Comparison of ENCODE assay signal across 13 cellular contexts in the genomic region with DNA sequence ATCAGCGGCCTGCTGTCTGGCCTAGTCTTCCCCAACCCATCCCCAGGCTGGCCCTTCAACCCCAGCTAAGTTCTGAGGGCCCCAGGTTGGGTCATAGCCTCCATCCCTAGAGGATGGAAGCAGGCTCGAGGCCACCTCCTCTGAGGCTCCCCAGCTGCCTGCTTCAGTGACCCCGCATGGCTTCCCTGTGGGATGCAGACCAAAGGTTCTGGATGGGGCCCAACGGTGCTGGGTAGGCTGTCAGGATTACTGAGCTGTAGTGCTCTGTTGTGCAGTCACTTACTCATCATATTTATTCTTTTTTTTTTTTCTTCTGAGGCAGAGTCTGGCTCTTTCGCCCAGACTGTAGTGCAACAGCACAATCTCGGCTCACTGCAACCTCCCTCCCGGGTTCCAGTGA.
DNase-seq lines count a peak whose midpoint lies in the region; ATAC-seq, FAIRE-seq and TF ChIP-seq lines count a peak whose summit lies in the region.
"Had no signal": no experiment of that assay in that cellular context is flagged by ENCODE, and none has a peak within 500 bp of the region (broad histone marks: within the 10 kb centered on the region; RNA-seq: fewer than 3 reads in every experiment).

No MANE protein-coding gene starts in this region.

- FAIRE-seq in pancreas (lab: Jason Lieb, UNC), result no peak

- ATAC-seq in body of pancreas, result peak; percentile 27
- peak in 7 of 8 donors; percentile 21 to 58 (median 31) for ATAC-seq in heart right ventricle
- ATAC-seq in pancreas, result peak in 3 of 4 donors; percentile 28 to 39 (median 31)
- ATAC-seq in HG02970 (IDR thresholded peaks at IDR 0.05; ENCODE audit: low FRiP score, unreplicated experiment), result no peak
- ATAC-seq: activated naive CD4-positive, alpha-beta T cell treated with anti-CD3 and anti-CD28 coated beads, Interleukin-2, amount 50 U/mL, for 72 hours had no signal

- no peak overlapping the region for H3K4me3 ChIP-seq in body of pancreas
- H3K4me3 ChIP-seq in heart right ventricle, result no peak overlapping the region
- H3K4me3 ChIP-seq in pancreas, result no peak overlapping the region
- H3K4me3 ChIP-seq in SJCRH30, result no peak overlapping the region
- H3K4me3 ChIP-seq: BLaER1, SK-N-MC had no signal

- 72 to 78% methylated on average over 7 of the region's 7 CpGs for WGBS in body of pancreas, 2 donors
- 58 to 62% methylated on average over 7 of the region's 7 CpGs for WGBS in heart right ventricle, 2 donors
- WGBS in pancreas, 2 donors, result 85 to 91% methylated on average over 7 of the region's 7 CpGs

- H3K27me3 ChIP-seq in body of pancreas (no peaks in the 10 kb centered on the region), heart right ventricle (no peaks in the 10 kb centered on the region), pancreas (no peaks in the 10 kb centered on the region), SJCRH30 (no peaks in the 10 kb centered on the region)
- H3K27me3 ChIP-seq: BLaER1 had no signal

- H3K4me1 ChIP-seq in body of pancreas, result no peaks in the 10 kb centered on the region
- peaks cover 13 to 35% (median 31%) of the 10 kb centered on the region in 9 donors for H3K4me1 ChIP-seq in heart right ventricle
- H3K4me1 ChIP-seq in pancreas, result no peaks in the 10 kb centered on the region
- peaks cover 39% of the 10 kb centered on the region for H3K4me1 ChIP-seq in SJCRH30

- intact Hi-C loops in body of pancreas (cut with DNase I) (no loop called here), heart right ventricle (cut with DNase I) (no loop called here), pancreas (cut with DNase I) (no loop called here)

- DNase-seq in GM03348 (ENCODE audit: low spot score) (peak; percentile 65), body of pancreas (peak in 1 of 4 donors; percentile 33), heart right ventricle (peak in 1 of 2 donors; percentile 63), pancreas (no peak), SJCRH30 (no peak), NCI-H187 (lab: John Stamatoyannopoulos, UW) (no peak)
- no peak for DNase-seq in activated effector memory CD4-positive, alpha-beta T cell treated with Interleukin-2 at 50 U/mL for 16 hours
- DNase-seq: MM.1S; stimulated activated CD4-positive, alpha-beta T cell treated with anti-CD3 and anti-CD28 coated beads, Interleukin-2, amount 100 ng/mL, for 48 hours had no signal

- H3K9me3 ChIP-seq in body of pancreas (no peaks in the 10 kb centered on the region), heart right ventricle (no peaks in the 10 kb centered on the region), pancreas (no peaks in the 10 kb centered on the region), SJCRH30 (replicated peaks) (no peaks in the 10 kb centered on the region)
- H3K9me3 ChIP-seq: BLaER1 had no signal

- TF ChIP-seq CTCF in body of pancreas (IDR thresholded peaks at IDR 0.05) (no peak), heart right ventricle (IDR thresholded peaks at IDR 0.05) (no peak), pancreas (IDR thresholded peaks at IDR 0.05) (no peak)

- no peaks in the 10 kb centered on the region for H3K36me3 ChIP-seq in body of pancreas (replicated peaks in 1 of 2; ENCODE audit: insufficient read depth in 1 of 2, low read depth in 2 of 2)
- H3K36me3 ChIP-seq in heart right ventricle, result no peaks in the 10 kb centered on the region
- H3K36me3 ChIP-seq in pancreas, result no peaks in the 10 kb centered on the region
- no peaks in the 10 kb centered on the region for H3K36me3 ChIP-seq in SJCRH30
- H3K36me3 ChIP-seq: BLaER1 had no signal

- no peak for TF ChIP-seq POLR2A in body of pancreas (IDR thresholded peaks at IDR 0.05)

- H3K27ac ChIP-seq in body of pancreas, result no peak overlapping the region
- peak overlapping the region in 7 of 10 donors; percentile 1 to 73 (median 37) for H3K27ac ChIP-seq in heart right ventricle
- H3K27ac ChIP-seq in pancreas, result no peak overlapping the region
- no peak overlapping the region for H3K27ac ChIP-seq in SJCRH30
- H3K27ac ChIP-seq: BLaER1, SK-N-MC had no signal

Comparison
In these comparisons a context has a peak if more than half of its experiments do, and no peak if none do; other contexts are left out.
1. H3K27ac ChIP-seq: peak in heart right ventricle (7 of 10); none in body of pancreas (0 of 4), pancreas (0 of 4) and SJCRH30 (single experiment).